In genomic region chr3:113222412-113223086, GRCh38 we compare ENCODE assay signal across 17 cellular contexts.
DNase-seq lines count a peak whose midpoint lies in the region.
"Had no signal": no experiment of that assay in that cellular context is flagged by ENCODE, and none has a peak within 500 bp of the region (broad histone marks: within the 10 kb centered on the region; RNA-seq: fewer than 3 reads in every experiment).

No MANE protein-coding gene starts in this region.

- no peak overlapping the region for H3K4me3 ChIP-seq in rectal smooth muscle tissue (ENCODE audit: low read length)
- H3K4me3 ChIP-seq: dorsolateral prefrontal cortex, HAP-1, suprapubic skin had no signal

- no peaks in the 10 kb centered on the region for H3K36me3 ChIP-seq in rectal smooth muscle tissue (ENCODE audit: control insufficient read depth, insufficient read depth, low read length)

- H3K9ac ChIP-seq in rectal smooth muscle tissue (ENCODE audit: low read length) = no peak overlapping the region

- peak overlapping the region; percentile 47 for H3K27ac ChIP-seq in rectal smooth muscle tissue (ENCODE audit: low read depth, low read length)
- H3K27ac ChIP-seq: HL-60 had no signal

- H3K4me1 ChIP-seq in rectal smooth muscle tissue (ENCODE audit: control insufficient read depth, insufficient read depth, low read length) = peaks cover 23% of the 10 kb centered on the region
- H3K4me1 ChIP-seq: HAP-1 had no signal

- peak; percentile 11 for DNase-seq in NCI-H510A treated with DMSO at 0.1 percent for 48 hours (lab: John Stamatoyannopoulos, UW)
- DNase-seq in NCI-H510A (lab: John Stamatoyannopoulos, UW) = no peak
- peak; percentile 19 for DNase-seq in NCI-H2029 (lab: John Stamatoyannopoulos, UW)
- DNase-seq in cerebellar cortex (ENCODE audit: low spot score) = peak; percentile 48
- DNase-seq in T1000 (lab: John Stamatoyannopoulos, UW) = no peak
- DNase-seq in central memory CD4-positive, alpha-beta T cell = no peak
- DNase-seq in HK-2 (ENCODE audit: unreplicated experiment) = no peak
- DNase-seq: activated CD4-positive, alpha-beta memory T cell treated with anti-CD3 and anti-CD28 coated beads for 36 hours; anterior cingulate cortex; CD8-positive, alpha-beta memory T cell; Right ventricle myocardium superior; stimulated activated CD4-positive, alpha-beta T cell treated with anti-CD3 and anti-CD28 coated beads, Interleukin-12 subunit alpha, Interleukin-12 subunit beta, amount 100 ng/mL, for 4 hours had no signal

- H3K27me3 ChIP-seq in rectal smooth muscle tissue (ENCODE audit: control insufficient read depth, insufficient read depth, low read length) = no peaks in the 10 kb centered on the region
- H3K27me3 ChIP-seq: dorsolateral prefrontal cortex, suprapubic skin had no signal

Comparison
In these comparisons a context has a peak if more than half of its experiments do, and no peak if none do; other contexts are left out.
1. DNase-seq: peak in NCI-H510A treated with DMSO at 0.1 percent for 48 hours (single experiment), NCI-H2029 (single experiment) and cerebellar cortex (single experiment); none in NCI-H510A (single experiment), T1000 (single experiment), central memory CD4-positive, alpha-beta T cell (single experiment) and HK-2 (single experiment).